In the genomic region with DNA sequence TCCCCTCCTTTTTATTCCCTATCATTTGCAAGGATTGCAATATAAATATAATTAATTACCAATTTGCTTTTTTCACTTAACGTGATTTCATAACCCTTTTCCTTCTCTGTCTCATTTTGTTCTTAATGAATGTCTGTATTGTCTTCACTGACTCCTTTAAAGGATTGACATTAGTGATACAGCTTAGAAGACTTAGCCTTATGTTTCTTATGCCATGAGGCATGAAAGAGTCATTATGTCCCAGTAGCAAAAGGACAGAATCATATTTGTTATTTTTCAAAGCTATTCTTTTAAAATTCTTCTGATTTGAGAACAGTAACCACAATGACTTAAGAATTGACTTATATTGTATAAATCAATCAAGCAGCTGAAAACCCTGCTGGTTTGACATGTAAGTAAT, we compare ENCODE assay signal across 10 cellular contexts. TPM values are rescaled to one million over a fixed set of nuclear protein-coding genes. Genes with fewer than 3 reads are reported as not detected.
"Had no signal": no experiment of that assay in that cellular context is flagged by ENCODE, and none has a peak within 500 bp of the region (broad histone marks: within the 10 kb centered on the region; RNA-seq: fewer than 3 reads in every experiment).

No MANE protein-coding gene starts in this region.

- H2AFZ ChIP-seq: GM23338 had no signal

- DNase-seq: H7, HFFc6, KBM-7 had no signal

- H3K4me1 ChIP-seq: HAP-1 had no signal

- H3K27ac ChIP-seq: HL-60 had no signal

- H3K4me2 ChIP-seq: GM23338 had no signal

- H3K36me3 ChIP-seq: HAP-1 had no signal

- H3K9me3 ChIP-seq: HAP-1 had no signal

- H3K4me3 ChIP-seq: GM23338, HAP-1 had no signal

RNA-seq across cellular contexts. Expression of gene SLC10A2, which starts 26.2 kb away (rescaled TPM):
- total RNA-seq: GM23338, H1, H7, HepG2, HFFc6, HT1080 had no signal
- polyA plus RNA-seq: GM23338, H1, HepG2, IgD-negative memory B cell had no signal
